Comparison of ENCODE assay signal across 1 cellular context in the genomic region with DNA sequence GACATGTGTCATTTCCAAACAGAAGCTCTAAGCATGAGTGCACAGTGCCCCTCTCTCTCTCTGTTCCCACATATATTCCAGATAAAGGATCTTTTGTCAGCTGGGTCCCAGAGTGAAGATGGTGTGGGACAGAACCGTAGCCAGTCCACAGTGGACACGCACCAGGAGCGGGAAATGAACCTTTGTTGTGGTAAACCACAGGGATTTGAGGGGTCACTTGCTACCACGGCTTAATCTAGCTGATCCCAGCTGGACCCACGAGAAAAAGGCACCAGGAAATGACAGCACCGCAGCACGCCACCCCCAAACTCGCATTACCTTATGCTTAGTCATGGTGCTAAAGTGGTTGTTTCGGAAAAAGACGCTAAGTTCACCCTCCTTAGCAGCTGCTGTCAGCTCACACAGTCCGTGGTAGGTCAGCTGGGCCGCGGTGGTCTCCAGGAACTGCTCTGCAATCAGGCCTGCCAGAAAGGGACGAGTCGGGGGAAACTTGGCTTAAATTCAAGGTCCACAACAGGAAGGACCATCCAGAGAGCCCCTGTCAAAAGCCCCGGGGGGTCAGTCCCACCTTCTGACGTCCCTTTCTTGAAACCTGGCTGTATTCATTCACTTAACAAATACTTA.
TF ChIP-seq lines count a peak whose summit lies in the region.

No MANE protein-coding gene starts in this region.

TF ChIP-seq in K562, 482 proteins besides CTCF, POLR2A, EP300 and RAD21 (continued from another document and continues in another):
- TF ChIP-seq, protein P1, sequence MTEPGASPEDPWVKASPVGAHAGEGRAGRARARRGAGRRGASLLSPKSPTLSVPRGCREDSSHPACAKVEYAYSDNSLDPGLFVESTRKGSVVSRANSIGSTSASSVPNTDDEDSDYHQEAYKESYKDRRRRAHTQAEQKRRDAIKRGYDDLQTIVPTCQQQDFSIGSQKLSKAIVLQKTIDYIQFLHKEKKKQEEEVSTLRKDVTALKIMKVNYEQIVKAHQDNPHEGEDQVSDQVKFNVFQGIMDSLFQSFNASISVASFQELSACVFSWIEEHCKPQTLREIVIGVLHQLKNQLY (CRISPR knock-in tag; conservative IDR thresholded peaks at IDR 0.05), result no peak
- TF ChIP-seq, protein P2, sequence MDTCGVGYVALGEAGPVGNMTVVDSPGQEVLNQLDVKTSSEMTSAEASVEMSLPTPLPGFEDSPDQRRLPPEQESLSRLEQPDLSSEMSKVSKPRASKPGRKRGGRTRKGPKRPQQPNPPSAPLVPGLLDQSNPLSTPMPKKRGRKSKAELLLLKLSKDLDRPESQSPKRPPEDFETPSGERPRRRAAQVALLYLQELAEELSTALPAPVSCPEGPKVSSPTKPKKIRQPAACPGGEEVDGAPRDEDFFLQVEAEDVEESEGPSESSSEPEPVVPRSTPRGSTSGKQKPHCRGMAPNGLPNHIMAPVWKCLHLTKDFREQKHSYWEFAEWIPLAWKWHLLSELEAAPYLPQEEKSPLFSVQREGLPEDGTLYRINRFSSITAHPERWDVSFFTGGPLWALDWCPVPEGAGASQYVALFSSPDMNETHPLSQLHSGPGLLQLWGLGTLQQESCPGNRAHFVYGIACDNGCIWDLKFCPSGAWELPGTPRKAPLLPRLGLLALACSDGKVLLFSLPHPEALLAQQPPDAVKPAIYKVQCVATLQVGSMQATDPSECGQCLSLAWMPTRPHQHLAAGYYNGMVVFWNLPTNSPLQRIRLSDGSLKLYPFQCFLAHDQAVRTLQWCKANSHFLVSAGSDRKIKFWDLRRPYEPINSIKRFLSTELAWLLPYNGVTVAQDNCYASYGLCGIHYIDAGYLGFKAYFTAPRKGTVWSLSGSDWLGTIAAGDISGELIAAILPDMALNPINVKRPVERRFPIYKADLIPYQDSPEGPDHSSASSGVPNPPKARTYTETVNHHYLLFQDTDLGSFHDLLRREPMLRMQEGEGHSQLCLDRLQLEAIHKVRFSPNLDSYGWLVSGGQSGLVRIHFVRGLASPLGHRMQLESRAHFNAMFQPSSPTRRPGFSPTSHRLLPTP (IDR thresholded peaks at IDR 0.05; ENCODE audit: borderline replicate concordance, extremely low read depth, insufficient read length), result no peak
- TF ChIP-seq ATF7 (IDR thresholded peaks at IDR 0.05) (peak; percentile 78), POLR2AphosphoS5 (IDR thresholded peaks at IDR 0.05; ENCODE audit: control insufficient read depth, insufficient read depth, low read depth, low read length) (0 out of 2 replicates have a peak, but pooled peaks have one; percentile 31), RBFOX2 (IDR thresholded peaks at IDR 0.05; ENCODE audit: low read depth, low read length) (peak; percentile 63), KAT8 (IDR thresholded peaks at IDR 0.05; ENCODE audit: low read depth) (no peak), MYNN (IDR thresholded peaks at IDR 0.05) (no peak), MYNN (CRISPR knock-in tag; IDR thresholded peaks at IDR 0.05) (no peak), YY1 (IDR thresholded peaks at IDR 0.05; ENCODE audit: borderline replicate concordance in 1 of 3, control insufficient read depth in 1 of 3, extremely low read depth in 1 of 3, insufficient read depth in 3 of 3, insufficient read length in 1 of 3, insufficient replicate concordance in 2 of 3, low read depth in 1 of 3, low read length in 2 of 3) (no peak), NR4A1 (CRISPR knock-in tag; IDR thresholded peaks at IDR 0.05) (no peak), NR4A1 (tag; IDR thresholded peaks at IDR 0.05) (no peak; the same call in 1 of the 2 replicates), ZNF431 (CRISPR knock-in tag; IDR thresholded peaks at IDR 0.05) (no peak), NCOA6 (IDR thresholded peaks at IDR 0.05) (no peak), TRIM28 (IDR thresholded peaks at IDR 0.05) (no peak), MTA3 (IDR thresholded peaks at IDR 0.05; ENCODE audit: borderline replicate concordance) (0 out of 2 replicates have a peak, but pooled peaks have one; percentile 47), TEAD1 (CRISPR knock-in tag; IDR thresholded peaks at IDR 0.05) (no peak), ZNF785 (CRISPR knock-in tag; IDR thresholded peaks at IDR 0.05) (no peak), ZNF586 (CRISPR knock-in tag; conservative IDR thresholded peaks at IDR 0.05) (no peak), RBM22 (IDR thresholded peaks at IDR 0.05; ENCODE audit: low read depth, low read length, poor library complexity, severe bottlenecking) (no peak), CHD2 (IDR thresholded peaks at IDR 0.05; ENCODE audit: low read depth, low read length) (no peak), TSC22D4 (tag; IDR thresholded peaks at IDR 0.05) (no peak), ZNF76 (CRISPR knock-in tag; IDR thresholded peaks at IDR 0.05; ENCODE audit: borderline replicate concordance) (no peak), ZBTB7A (IDR thresholded peaks at IDR 0.05; ENCODE audit: borderline replicate concordance, control insufficient read depth, low read depth, low read length) (peak; percentile 62; the same call in 1 of the 2 replicates), SIX5 (IDR thresholded peaks at IDR 0.05; ENCODE audit: borderline replicate concordance in 1 of 2, insufficient read depth in 1 of 2, low read depth in 1 of 2, low read length in 2 of 2) (no peak), ZNF644 (tag; IDR thresholded peaks at IDR 0.05; ENCODE audit: low read depth) (0 out of 2 replicates have a peak, but pooled peaks have one; percentile 26), CREBBP (IDR thresholded peaks at IDR 0.05; ENCODE audit: low read depth, low read length) (no peak), DACH1 (IDR thresholded peaks at IDR 0.05; ENCODE audit: partially characterized antibody) (peak; percentile 82), ETV1 (tag; conservative IDR thresholded peaks at IDR 0.05; ENCODE audit: low read depth) (peak; percentile 80), CBFB (CRISPR knock-in tag; IDR thresholded peaks at IDR 0.05) (0 out of 2 replicates have a peak, but pooled peaks have one; percentile 72), HIVEP1 (CRISPR knock-in tag; IDR thresholded peaks at IDR 0.05) (no peak), CC2D1A (IDR thresholded peaks at IDR 0.05) (0 out of 2 replicates have a peak, but pooled peaks have one; percentile 15), SRSF1 (IDR thresholded peaks at IDR 0.05; ENCODE audit: low read depth, low read length) (no peak), IFI16 (CRISPR knock-in tag; IDR thresholded peaks at IDR 0.05) (no peak), ZNF384 (IDR thresholded peaks at IDR 0.05; ENCODE audit: low read depth, low read length) (no peak), ZFP36 (IDR thresholded peaks at IDR 0.05; ENCODE audit: low read depth, low read length, partially characterized antibody) (no peak), NCOA2 (IDR thresholded peaks at IDR 0.05; ENCODE audit: partially characterized antibody in 2 of 2) (no peak), ZNF444 (CRISPR knock-in tag; IDR thresholded peaks at IDR 0.05) (no peak), NCOA4 (IDR thresholded peaks at IDR 0.05; ENCODE audit: partially characterized antibody) (no peak)
- TF ChIP-seq, protein P3, sequence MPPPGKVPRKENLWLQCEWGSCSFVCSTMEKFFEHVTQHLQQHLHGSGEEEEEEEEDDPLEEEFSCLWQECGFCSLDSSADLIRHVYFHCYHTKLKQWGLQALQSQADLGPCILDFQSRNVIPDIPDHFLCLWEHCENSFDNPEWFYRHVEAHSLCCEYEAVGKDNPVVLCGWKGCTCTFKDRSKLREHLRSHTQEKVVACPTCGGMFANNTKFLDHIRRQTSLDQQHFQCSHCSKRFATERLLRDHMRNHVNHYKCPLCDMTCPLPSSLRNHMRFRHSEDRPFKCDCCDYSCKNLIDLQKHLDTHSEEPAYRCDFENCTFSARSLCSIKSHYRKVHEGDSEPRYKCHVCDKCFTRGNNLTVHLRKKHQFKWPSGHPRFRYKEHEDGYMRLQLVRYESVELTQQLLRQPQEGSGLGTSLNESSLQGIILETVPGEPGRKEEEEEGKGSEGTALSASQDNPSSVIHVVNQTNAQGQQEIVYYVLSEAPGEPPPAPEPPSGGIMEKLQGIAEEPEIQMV (tag; conservative IDR thresholded peaks at IDR 0.05; ENCODE audit: low read depth), result no peak
- TF ChIP-seq, protein P4, sequence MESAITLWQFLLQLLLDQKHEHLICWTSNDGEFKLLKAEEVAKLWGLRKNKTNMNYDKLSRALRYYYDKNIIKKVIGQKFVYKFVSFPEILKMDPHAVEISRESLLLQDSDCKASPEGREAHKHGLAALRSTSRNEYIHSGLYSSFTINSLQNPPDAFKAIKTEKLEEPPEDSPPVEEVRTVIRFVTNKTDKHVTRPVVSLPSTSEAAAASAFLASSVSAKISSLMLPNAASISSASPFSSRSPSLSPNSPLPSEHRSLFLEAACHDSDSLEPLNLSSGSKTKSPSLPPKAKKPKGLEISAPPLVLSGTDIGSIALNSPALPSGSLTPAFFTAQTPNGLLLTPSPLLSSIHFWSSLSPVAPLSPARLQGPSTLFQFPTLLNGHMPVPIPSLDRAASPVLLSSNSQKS (CRISPR knock-in tag; IDR thresholded peaks at IDR 0.05), result no peak
- TF ChIP-seq, protein P5, sequence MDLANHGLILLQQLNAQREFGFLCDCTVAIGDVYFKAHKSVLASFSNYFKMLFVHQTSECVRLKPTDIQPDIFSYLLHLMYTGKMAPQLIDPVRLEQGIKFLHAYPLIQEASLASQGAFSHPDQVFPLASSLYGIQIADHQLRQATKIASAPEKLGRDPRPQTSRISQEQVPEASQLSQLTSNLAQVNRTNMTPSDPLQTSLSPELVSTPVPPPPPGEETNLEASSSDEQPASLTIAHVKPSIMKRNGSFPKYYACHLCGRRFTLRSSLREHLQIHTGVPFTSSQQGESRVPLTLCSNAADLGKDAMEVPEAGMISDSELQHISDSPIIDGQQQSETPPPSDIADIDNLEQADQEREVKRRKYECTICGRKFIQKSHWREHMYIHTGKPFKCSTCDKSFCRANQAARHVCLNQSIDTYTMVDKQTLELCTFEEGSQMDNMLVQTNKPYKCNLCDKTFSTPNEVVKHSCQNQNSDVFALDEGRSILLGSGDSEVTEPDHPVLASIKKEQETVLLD (IDR thresholded peaks at IDR 0.05), result peak; percentile 86; the same call in 1 of the 2 replicates
- TF ChIP-seq, protein P6, sequence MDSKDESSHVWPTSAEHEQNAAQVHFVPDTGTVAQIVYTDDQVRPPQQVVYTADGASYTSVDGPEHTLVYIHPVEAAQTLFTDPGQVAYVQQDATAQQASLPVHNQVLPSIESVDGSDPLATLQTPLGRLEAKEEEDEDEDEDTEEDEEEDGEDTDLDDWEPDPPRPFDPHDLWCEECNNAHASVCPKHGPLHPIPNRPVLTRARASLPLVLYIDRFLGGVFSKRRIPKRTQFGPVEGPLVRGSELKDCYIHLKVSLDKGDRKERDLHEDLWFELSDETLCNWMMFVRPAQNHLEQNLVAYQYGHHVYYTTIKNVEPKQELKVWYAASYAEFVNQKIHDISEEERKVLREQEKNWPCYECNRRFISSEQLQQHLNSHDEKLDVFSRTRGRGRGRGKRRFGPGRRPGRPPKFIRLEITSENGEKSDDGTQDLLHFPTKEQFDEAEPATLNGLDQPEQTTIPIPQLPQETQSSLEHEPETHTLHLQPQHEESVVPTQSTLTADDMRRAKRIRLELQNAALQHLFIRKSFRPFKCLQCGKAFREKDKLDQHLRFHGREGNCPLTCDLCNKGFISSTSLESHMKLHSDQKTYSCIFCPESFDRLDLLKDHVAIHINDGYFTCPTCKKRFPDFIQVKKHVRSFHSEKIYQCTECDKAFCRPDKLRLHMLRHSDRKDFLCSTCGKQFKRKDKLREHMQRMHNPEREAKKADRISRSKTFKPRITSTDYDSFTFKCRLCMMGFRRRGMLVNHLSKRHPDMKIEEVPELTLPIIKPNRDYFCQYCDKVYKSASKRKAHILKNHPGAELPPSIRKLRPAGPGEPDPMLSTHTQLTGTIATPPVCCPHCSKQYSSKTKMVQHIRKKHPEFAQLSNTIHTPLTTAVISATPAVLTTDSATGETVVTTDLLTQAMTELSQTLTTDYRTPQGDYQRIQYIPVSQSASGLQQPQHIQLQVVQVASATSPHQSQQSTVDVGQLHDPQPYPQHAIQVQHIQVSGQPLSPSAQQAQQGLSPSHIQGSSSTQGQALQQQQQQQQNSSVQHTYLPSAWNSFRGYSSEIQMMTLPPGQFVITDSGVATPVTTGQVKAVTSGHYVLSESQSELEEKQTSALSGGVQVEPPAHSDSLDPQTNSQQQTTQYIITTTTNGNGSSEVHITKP (IDR thresholded peaks at IDR 0.05; ENCODE audit: partially characterized antibody), result peak; percentile 36
- TF ChIP-seq, protein P7, sequence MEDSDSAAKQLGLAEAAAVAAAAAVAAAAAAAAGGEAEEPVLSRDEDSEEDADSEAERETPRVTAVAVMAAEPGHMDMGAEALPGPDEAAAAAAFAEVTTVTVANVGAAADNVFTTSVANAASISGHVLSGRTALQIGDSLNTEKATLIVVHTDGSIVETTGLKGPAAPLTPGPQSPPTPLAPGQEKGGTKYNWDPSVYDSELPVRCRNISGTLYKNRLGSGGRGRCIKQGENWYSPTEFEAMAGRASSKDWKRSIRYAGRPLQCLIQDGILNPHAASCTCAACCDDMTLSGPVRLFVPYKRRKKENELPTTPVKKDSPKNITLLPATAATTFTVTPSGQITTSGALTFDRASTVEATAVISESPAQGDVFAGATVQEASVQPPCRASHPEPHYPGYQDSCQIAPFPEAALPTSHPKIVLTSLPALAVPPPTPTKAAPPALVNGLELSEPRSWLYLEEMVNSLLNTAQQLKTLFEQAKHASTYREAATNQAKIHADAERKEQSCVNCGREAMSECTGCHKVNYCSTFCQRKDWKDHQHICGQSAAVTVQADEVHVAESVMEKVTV (CRISPR knock-in tag; IDR thresholded peaks at IDR 0.05), result no peak
- TF ChIP-seq, protein P8, sequence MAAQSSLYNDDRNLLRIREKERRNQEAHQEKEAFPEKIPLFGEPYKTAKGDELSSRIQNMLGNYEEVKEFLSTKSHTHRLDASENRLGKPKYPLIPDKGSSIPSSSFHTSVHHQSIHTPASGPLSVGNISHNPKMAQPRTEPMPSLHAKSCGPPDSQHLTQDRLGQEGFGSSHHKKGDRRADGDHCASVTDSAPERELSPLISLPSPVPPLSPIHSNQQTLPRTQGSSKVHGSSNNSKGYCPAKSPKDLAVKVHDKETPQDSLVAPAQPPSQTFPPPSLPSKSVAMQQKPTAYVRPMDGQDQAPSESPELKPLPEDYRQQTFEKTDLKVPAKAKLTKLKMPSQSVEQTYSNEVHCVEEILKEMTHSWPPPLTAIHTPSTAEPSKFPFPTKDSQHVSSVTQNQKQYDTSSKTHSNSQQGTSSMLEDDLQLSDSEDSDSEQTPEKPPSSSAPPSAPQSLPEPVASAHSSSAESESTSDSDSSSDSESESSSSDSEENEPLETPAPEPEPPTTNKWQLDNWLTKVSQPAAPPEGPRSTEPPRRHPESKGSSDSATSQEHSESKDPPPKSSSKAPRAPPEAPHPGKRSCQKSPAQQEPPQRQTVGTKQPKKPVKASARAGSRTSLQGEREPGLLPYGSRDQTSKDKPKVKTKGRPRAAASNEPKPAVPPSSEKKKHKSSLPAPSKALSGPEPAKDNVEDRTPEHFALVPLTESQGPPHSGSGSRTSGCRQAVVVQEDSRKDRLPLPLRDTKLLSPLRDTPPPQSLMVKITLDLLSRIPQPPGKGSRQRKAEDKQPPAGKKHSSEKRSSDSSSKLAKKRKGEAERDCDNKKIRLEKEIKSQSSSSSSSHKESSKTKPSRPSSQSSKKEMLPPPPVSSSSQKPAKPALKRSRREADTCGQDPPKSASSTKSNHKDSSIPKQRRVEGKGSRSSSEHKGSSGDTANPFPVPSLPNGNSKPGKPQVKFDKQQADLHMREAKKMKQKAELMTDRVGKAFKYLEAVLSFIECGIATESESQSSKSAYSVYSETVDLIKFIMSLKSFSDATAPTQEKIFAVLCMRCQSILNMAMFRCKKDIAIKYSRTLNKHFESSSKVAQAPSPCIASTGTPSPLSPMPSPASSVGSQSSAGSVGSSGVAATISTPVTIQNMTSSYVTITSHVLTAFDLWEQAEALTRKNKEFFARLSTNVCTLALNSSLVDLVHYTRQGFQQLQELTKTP (IDR thresholded peaks at IDR 0.05; ENCODE audit: low read depth in 1 of 2, partially characterized antibody in 2 of 2), result no peak
